10 cellular contexts compared by ENCODE assay signal in genomic region chr10:45580781-45581496, GRCh38.
DNase-seq lines count a peak whose midpoint lies in the region; ATAC-seq, FAIRE-seq and TF ChIP-seq lines count a peak whose summit lies in the region.
"Had no signal": no experiment of that assay in that cellular context is flagged by ENCODE, and none has a peak within 500 bp of the region (broad histone marks: within the 10 kb centered on the region; RNA-seq: fewer than 3 reads in every experiment).

No MANE protein-coding gene starts in this region.

- H3K4me1 Mint-ChIP-seq in Caco-2 (ENCODE audit: low read depth, unreplicated experiment) = no peaks in the 10 kb centered on the region
- H3K4me1 Mint-ChIP-seq: neural crest cell had no signal

- TF ChIP-seq RAD21 in A549 (conservative IDR thresholded peaks at IDR 0.05 in 1 of 2, IDR thresholded peaks at IDR 0.05 in 1 of 2) = no peak

- peaks cover 3% of the 10 kb centered on the region for H3K27me3 Mint-ChIP-seq in Caco-2 (ENCODE audit: insufficient read depth, unreplicated experiment)

- H3K36me3 Mint-ChIP-seq in Caco-2 (ENCODE audit: insufficient read depth, unreplicated experiment) = no peaks in the 10 kb centered on the region

- no peak overlapping the region for H3K4me3 ChIP-seq in A549
- H3K4me3 ChIP-seq in subcutaneous abdominal adipose tissue (ENCODE audit: low read depth in 1 of 5, low read length in 5 of 5) = peak overlapping the region in 4 of 5 donors; percentile 46 to 62 (median 57)
- H3K4me3 ChIP-seq in Caco-2 (ENCODE audit: low read depth, low read length) = no peak overlapping the region

- TF ChIP-seq EP300 in A549 (IDR thresholded peaks at IDR 0.05) = no peak

- H3K9me3 ChIP-seq in A549 = no peaks in the 10 kb centered on the region
- H3K9me3 ChIP-seq in subcutaneous abdominal adipose tissue (ENCODE audit: control insufficient read depth in 5 of 5, low read length in 5 of 5) = peaks cover 0 to 5% (median 0%) of the 10 kb centered on the region in 5 donors
- no peaks in the 10 kb centered on the region; the same call in 1 of the 2 replicates for H3K9me3 ChIP-seq in Caco-2

- TF ChIP-seq CTCF in A549 (IDR thresholded peaks at IDR 0.05) = no peak
- TF ChIP-seq CTCF in Caco-2 (IDR thresholded peaks at IDR 0.05; ENCODE audit: insufficient read depth in 1 of 2, low read depth in 1 of 2, low read length in 1 of 2, severe bottlenecking in 1 of 2, unreplicated experiment in 1 of 2) = no peak

- H3K9me3 Mint-ChIP-seq in Caco-2 (ENCODE audit: unreplicated experiment) = no peaks in the 10 kb centered on the region

- intact Hi-C loops in Caco-2 (cut with micrococcal nuclease; ENCODE audit: unreplicated experiment) = no loop called here

- H3K4me3 Mint-ChIP-seq in Caco-2 (ENCODE audit: unreplicated experiment) = no peak overlapping the region
- H3K4me3 Mint-ChIP-seq: neural crest cell had no signal

- H3K36me3 ChIP-seq in subcutaneous abdominal adipose tissue (ENCODE audit: control insufficient read depth in 5 of 5, insufficient read depth in 5 of 5, low read length in 5 of 5) = no peaks in the 10 kb centered on the region
- no peaks in the 10 kb centered on the region for H3K36me3 ChIP-seq in Caco-2 (ENCODE audit: control insufficient read depth, insufficient read depth, low read length)

- no peak overlapping the region for H3K27ac ChIP-seq in A549
- no peak overlapping the region for H3K27ac ChIP-seq in subcutaneous abdominal adipose tissue (ENCODE audit: low read depth, low read length)

- H3K9ac ChIP-seq in subcutaneous abdominal adipose tissue (ENCODE audit: low read length in 5 of 5) = peak overlapping the region in 4 of 5 donors; percentile 41 to 71 (median 64)

- POLR2A ChIA-PET in A549 (lab: Yijun Ruan, JAX) (no interaction called here), Caco-2 (lab: Charles Lee) (no interaction called here)

- H3K4me2 ChIP-seq in A549 = peak overlapping the region; percentile 29

- no TSS peak for BruUV-seq in Caco-2 (replicated peaks; lab: Mats Ljungman, UMichigan)

- ATAC-seq in A549 (no peak; a peak in 1 of 6 replicates), GM19395 (IDR thresholded peaks at IDR 0.05; ENCODE audit: unreplicated experiment) (peak; percentile 56), HG03457 (IDR thresholded peaks at IDR 0.05; ENCODE audit: unreplicated experiment) (peak; percentile 41)

- H3K27ac Mint-ChIP-seq in Caco-2 (ENCODE audit: unreplicated experiment) = no peak overlapping the region

- 89% methylated on average over 5 of the region's 5 CpGs for WGBS in A549 (ENCODE audit: missing lambda C conversion rate)

- TF ChIP-seq POLR2A in A549 (IDR thresholded peaks at IDR 0.05; ENCODE audit: low read length) = no peak

- H3K4me1 ChIP-seq in A549 (no peaks in the 10 kb centered on the region; the same call in 2 of the 3 replicates), subcutaneous abdominal adipose tissue (ENCODE audit: control insufficient read depth in 5 of 5, insufficient read depth in 5 of 5, low read length in 5 of 5) (peaks cover 0 to 13% (median 7%) of the 10 kb centered on the region in 5 donors), Caco-2 (0 out of 2 replicates have a peak, but pooled peaks cover 2% of the 10 kb centered on the region)

- no peak for FAIRE-seq in A549 (lab: Jason Lieb, UNC)
- FAIRE-seq: G401.6 had no signal

- CTCF ChIA-PET in A549 (lab: Yijun Ruan, JAX) (interaction anchor here (1.1 to 1.4 kb wide), 2 partner anchors 117 to 120 kb away, joined by 3 to 4 read pairs; no protein-coding TSS in a partner anchor), Caco-2 (lab: Charles Lee) (no interaction called here)

- no peak for DNase-seq in A549 (ENCODE audit: low read depth in 1 of 2, low spot score in 1 of 2)
- DNase-seq in central memory CD4-positive, alpha-beta T cell = peak; percentile 22
- no peak for DNase-seq in NOMO-1 treated with DMSO at 0.1 percent for 48 hours (lab: John Stamatoyannopoulos, UW; ENCODE audit: unreplicated experiment)
- DNase-seq in Caco-2 = no peak
- no peak for DNase-seq in cerebellar cortex (ENCODE audit: low spot score)

- H3K27me3 ChIP-seq in subcutaneous abdominal adipose tissue (ENCODE audit: control insufficient read depth in 5 of 5, insufficient read depth in 4 of 5, low read length in 5 of 5) = no peaks in the 10 kb centered on the region
- H3K27me3 ChIP-seq in Caco-2 (replicated peaks; ENCODE audit: control insufficient read depth, insufficient read depth, low read length) = no peaks in the 10 kb centered on the region

TF ChIP-seq in A549, 52 proteins besides CTCF, POLR2A, EP300 and RAD21:
- no peak for TF ChIP-seq SREBF2 (IDR thresholded peaks at IDR 0.05)

Comparison
In these comparisons a context has a peak if more than half of its experiments do, and no peak if none do; other contexts are left out.
1. ATAC-seq: peak in GM19395 (single experiment) and HG03457 (single experiment); none in A549 (0 of 2).
2. H3K4me3 ChIP-seq: peak in subcutaneous abdominal adipose tissue (4 of 5); none in A549 (single experiment) and Caco-2 (single experiment).